8 cellular contexts compared by ENCODE assay signal in genomic region chr17:59620064-59620359, GRCh38.
A peak's percentile ranks its signal among the peaks of the same experiment; 100 is the strongest.
DNase-seq lines count a peak whose midpoint lies in the region; ATAC-seq and TF ChIP-seq lines count a peak whose summit lies in the region.

No MANE protein-coding gene starts in this region.

- H4K20me1 ChIP-seq in OCI-LY3 (ENCODE audit: insufficient read depth, low read length) = peaks cover 41% of the 10 kb centered on the region

- H3K9ac ChIP-seq in OCI-LY3 (ENCODE audit: low read length) (peak overlapping the region; percentile 100), parathyroid adenoma (peak overlapping the region; percentile 100)

- H3K4me2 ChIP-seq in OCI-LY3 (ENCODE audit: low read length) (peak overlapping the region; percentile 60), parathyroid adenoma (ENCODE audit: low read length) (peak overlapping the region; percentile 84)

- TF ChIP-seq CTCF in OCI-LY3 (IDR thresholded peaks at IDR 0.05; ENCODE audit: low read depth, low read length) (no peak), parathyroid adenoma (IDR thresholded peaks at IDR 0.05) (no peak)

- H3K9me3 ChIP-seq in OCI-LY3 (ENCODE audit: insufficient read depth, low read length) (no peaks in the 10 kb centered on the region), parathyroid adenoma (ENCODE audit: control insufficient read depth, low read length) (no peaks in the 10 kb centered on the region)

- H3K27ac ChIP-seq in OCI-LY3 (ENCODE audit: low read length) (peak overlapping the region; percentile 87), epithelial cell of prostate (peak overlapping the region; percentile 98), parathyroid adenoma (peak overlapping the region; percentile 96)

- ATAC-seq in GM19455 (IDR thresholded peaks at IDR 0.05; ENCODE audit: unreplicated experiment) (no peak), HG03521 (IDR thresholded peaks at IDR 0.05; ENCODE audit: unreplicated experiment) (no peak)

- peaks cover 38% of the 10 kb centered on the region for H3K4me1 ChIP-seq in OCI-LY3 (ENCODE audit: low read length)
- H3K4me1 ChIP-seq in parathyroid adenoma = peaks cover 14% of the 10 kb centered on the region

- H3K36me3 ChIP-seq in OCI-LY3 (replicated peaks; ENCODE audit: low read depth, low read length) = peaks cover 6% of the 10 kb centered on the region
- H3K36me3 ChIP-seq in parathyroid adenoma (ENCODE audit: control insufficient read depth, insufficient read depth, low read length) = no peaks in the 10 kb centered on the region

- H3K27me3 ChIP-seq in OCI-LY3 (ENCODE audit: low read depth, low read length) (no peaks in the 10 kb centered on the region), parathyroid adenoma (ENCODE audit: control insufficient read depth, insufficient read depth, low read length) (no peaks in the 10 kb centered on the region)

- H2AFZ ChIP-seq in OCI-LY3 (ENCODE audit: low read depth, low read length) = peak overlapping the region; percentile 53; the same call in 1 of the 2 replicates
- H2AFZ ChIP-seq in parathyroid adenoma = peak overlapping the region; percentile 96

- H3K4me3 ChIP-seq in GM08714 (ENCODE audit: low read length) = peak overlapping the region; percentile 95
- peak overlapping the region; percentile 100 for H3K4me3 ChIP-seq in OCI-LY3 (ENCODE audit: low read length)
- peak overlapping the region; percentile 100 for H3K4me3 ChIP-seq in parathyroid adenoma (ENCODE audit: low read depth, low read length)

- peaks cover 71% of the 10 kb centered on the region for H3K79me2 ChIP-seq in OCI-LY3 (ENCODE audit: low read length)
- peaks cover 35% of the 10 kb centered on the region for H3K79me2 ChIP-seq in parathyroid adenoma

- no peak for DNase-seq in epithelial cell of prostate (ENCODE audit: low read depth, low spot score)
- DNase-seq in GM03348 (ENCODE audit: low spot score) = no peak
- DNase-seq in NCI-H2081 treated with DMSO at 0.1 percent for 48 hours (lab: John Stamatoyannopoulos, UW) = no peak
